In the genomic region with DNA sequence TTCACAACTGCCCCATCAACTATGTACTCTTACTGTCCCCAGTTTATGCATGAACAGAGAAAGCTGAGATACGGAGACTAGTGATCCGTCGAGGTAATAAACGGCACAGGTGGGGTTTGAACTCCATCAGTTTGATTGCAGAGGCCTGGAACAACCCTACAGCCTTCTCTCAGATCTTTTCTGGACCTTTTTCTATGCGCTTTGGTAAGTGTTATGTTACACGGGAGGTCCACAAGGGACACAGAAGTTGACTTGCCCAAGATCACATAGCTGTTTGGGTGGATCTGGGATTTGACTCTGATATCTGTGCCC, we compare ENCODE assay signal across 8 cellular contexts. TPM values are rescaled to one million over a fixed set of nuclear protein-coding genes. Genes with fewer than 3 reads are reported as not detected.
DNase-seq lines count a peak whose midpoint lies in the region; ATAC-seq and TF ChIP-seq lines count a peak whose summit lies in the region.

No MANE protein-coding gene starts in this region.

- H3K4me3 ChIP-seq in right atrium auricular region: peak overlapping the region in 1 of 2 donors; percentile 86
- H3K4me3 ChIP-seq in vagina: peak overlapping the region; percentile 43 to 94

- H3K36me3 Mint-ChIP-seq in MCF 10A (ENCODE audit: insufficient read depth, unreplicated experiment) (peaks cover 28% of the 10 kb centered on the region), mesothelial cell of epicardium (peaks cover 4% of the 10 kb centered on the region)

- H3K4me1 ChIP-seq in right atrium auricular region (peaks cover 0 to 11% of the 10 kb centered on the region in 2 donors), vagina (peaks cover 33% of the 10 kb centered on the region)

- H3K27ac Mint-ChIP-seq in MCF 10A (ENCODE audit: low read depth, unreplicated experiment): no peak overlapping the region
- peak overlapping the region; percentile 77 for H3K27ac Mint-ChIP-seq in mesothelial cell of epicardium

- no peaks in the 10 kb centered on the region for H3K9me3 ChIP-seq in right atrium auricular region
- no peaks in the 10 kb centered on the region for H3K9me3 ChIP-seq in vagina

- POLR2A ChIA-PET in MCF 10A (lab: Yijun Ruan, JAX): interaction anchor here (0.6 to 3.1 kb wide), 11 partner anchors 9 to 390 kb away, joined by 3 to 15 read pairs (median 4); partner anchors contain the start of genes CHPF, CNPPD1, DNAJB2 and GMPPA

- TF ChIP-seq CTCF in right atrium auricular region (IDR thresholded peaks at IDR 0.05) (no peak), MCF 10A (IDR thresholded peaks at IDR 0.05; ENCODE audit: unreplicated experiment) (no peak), mesothelial cell of epicardium (IDR thresholded peaks at IDR 0.05; ENCODE audit: unreplicated experiment) (no peak), vagina (IDR thresholded peaks at IDR 0.05) (no peak)

- CTCF ChIA-PET in MCF 10A (lab: Yijun Ruan, JAX): interaction anchor here (0.5 to 3.4 kb wide), 16 partner anchors 10 to 1151 kb away, joined by 3 to 19 read pairs (median 3); no protein-coding TSS in a partner anchor

- intact Hi-C loops in Right ventricle myocardium inferior (cut with DNase I) (loop anchor here (5.0 kb wide), 2 partner anchors 112 to 212 kb away; partner anchors contain the start of genes CNPPD1, DNAJB2 and RETREG2), MCF 10A (cut with micrococcal nuclease) (no loop called here), vagina (cut with DNase I) (loop anchor here (10.0 kb wide), 1 partner anchor 224 kb away; the partner anchor contains the start of gene NHEJ1)

- no peak for DNase-seq in right atrium auricular region (ENCODE audit: low spot score)
- DNase-seq in Right ventricle myocardium inferior (ENCODE audit: missing footprints): no peak
- no peak for DNase-seq in MCF 10A (ENCODE audit: unreplicated experiment)
- DNase-seq in mesothelial cell of epicardium (ENCODE audit: low spot score in 2 of 2, unreplicated experiment in 2 of 2): no peak
- no peak for DNase-seq in vagina (ENCODE audit: extremely low spot score in 2 of 2)
- DNase-seq in NCI-H774 (lab: John Stamatoyannopoulos, UW): no peak
- DNase-seq in stimulated activated naive CD4-positive, alpha-beta T cell treated with Interleukin-2 at 50 U/mL for 16 hours (lab: John Stamatoyannopoulos, UW): no peak
- no peak for DNase-seq in NCI-H1417 treated with DMSO at 0.1 percent for 48 hours (lab: John Stamatoyannopoulos, UW)

- H3K9me3 Mint-ChIP-seq in MCF 10A (ENCODE audit: unreplicated experiment): no peaks in the 10 kb centered on the region
- H3K9me3 Mint-ChIP-seq in mesothelial cell of epicardium: peaks cover 5% of the 10 kb centered on the region

- no peak for ATAC-seq in Right ventricle myocardium inferior

- peaks cover 26% of the 10 kb centered on the region for H3K36me3 ChIP-seq in right atrium auricular region
- peaks cover 0 to 28% of the 10 kb centered on the region in 2 donors for H3K36me3 ChIP-seq in vagina

- H3K27me3 ChIP-seq in right atrium auricular region: no peaks in the 10 kb centered on the region
- H3K27me3 ChIP-seq in vagina: no peaks in the 10 kb centered on the region

- H3K4me3 Mint-ChIP-seq in MCF 10A (ENCODE audit: unreplicated experiment) (peak overlapping the region; percentile 96), mesothelial cell of epicardium (peak overlapping the region; percentile 61)

- H3K27me3 Mint-ChIP-seq in MCF 10A (ENCODE audit: insufficient read depth, unreplicated experiment) (no peaks in the 10 kb centered on the region), mesothelial cell of epicardium (ENCODE audit: low read depth) (no peaks in the 10 kb centered on the region)

- no TSS peak for BruUV-seq in MCF 10A (replicated peaks; lab: Mats Ljungman, UMichigan)

- H3K27ac ChIP-seq in right atrium auricular region (peak overlapping the region; percentile 83 to 95), vagina (peak overlapping the region; percentile 94)

- H3K4me1 Mint-ChIP-seq in MCF 10A (ENCODE audit: insufficient read depth, unreplicated experiment) (no peaks in the 10 kb centered on the region), mesothelial cell of epicardium (peaks cover 12% of the 10 kb centered on the region)

- no peak for TF ChIP-seq POLR2A in vagina (IDR thresholded peaks at IDR 0.05)

RNA-seq across cellular contexts. Expression of gene DNPEP, which starts 1.1 kb away (rescaled TPM):
- total RNA-seq in right atrium auricular region: 10 to 100 TPM; 48.1 to 51.2 TPM
- 66.6 TPM for total RNA-seq in Right ventricle myocardium inferior
- total RNA-seq in MCF 10A (2022): 81.3 and 81.5 TPM in 2 replicates
- 73.2 to 85.1 TPM (median 77.1 TPM) in 3 replicates for total RNA-seq in mesothelial cell of epicardium
- 62.9 TPM for total RNA-seq in vagina

RNA-seq across cellular contexts. Expression of gene DES, which starts 29.4 kb away (rescaled TPM):
- total RNA-seq in right atrium auricular region: over 10,000 TPM; 12,280 to 13,654 TPM
- total RNA-seq in Right ventricle myocardium inferior: 13,356 TPM
- not detected in 2 replicates for total RNA-seq in MCF 10A (2022)
- 33.0 to 38.5 TPM (median 37.0 TPM) in 3 replicates for total RNA-seq in mesothelial cell of epicardium
- total RNA-seq in vagina: 883 TPM

RNA-seq across cellular contexts. Expression of gene SPEG, which starts 45.8 kb away (rescaled TPM):
- total RNA-seq in right atrium auricular region (10 to 100 TPM; 82.2 to 90.8 TPM), Right ventricle myocardium inferior (119 TPM), MCF 10A (2022) (23.3 and 25.7 TPM in 2 replicates), mesothelial cell of epicardium (95.4 to 97.7 TPM (median 97.7 TPM) in 3 replicates), vagina (28.2 TPM)

RNA-seq across cellular contexts. Expression of gene RESP18, which starts 56.3 kb away (rescaled TPM):
- total RNA-seq in right atrium auricular region (not detected), Right ventricle myocardium inferior (not detected), MCF 10A (2022) (not detected in 2 replicates), mesothelial cell of epicardium (not detected in 3 replicates), vagina (not detected)

Comparison
In these comparisons a context has a peak if more than half of its experiments do, and no peak if none do; other contexts are left out.
1. RNA of gene DES, which starts 29.4 kb away (total RNA-seq): 12,280 to 13,654 TPM in right atrium auricular region, 13,356 TPM in Right ventricle myocardium inferior (single experiment), 883 TPM in vagina (single experiment) and 33.0 to 38.5 TPM in mesothelial cell of epicardium; not detected in MCF 10A; every median in the first group is over 10 times any median in the second.